7 cellular contexts compared by ENCODE assay signal in genomic region chr2:240136671-240137292, GRCh38. TPM values are rescaled to one million over a fixed set of nuclear protein-coding genes. Genes with fewer than 3 reads are reported as not detected.
DNase-seq lines count a peak whose midpoint lies in the region; ATAC-seq lines count a peak whose summit lies in the region.

No MANE protein-coding gene starts in this region.

- DNase-seq in activated naive CD4-positive, alpha-beta T cell treated with anti-CD3 and anti-CD28 coated beads, Interleukin-2, amount 50 U/mL, for 72 hours (ENCODE audit: low spot score in 2 of 2) = no peak
- DNase-seq in stimulated activated CD4-positive, alpha-beta T cell treated with anti-CD3 and anti-CD28 coated beads, Interleukin-4, amount 100 ng/mL, for 24 hours = peak; percentile 26
- DNase-seq in HPDE6-E6E7 (ENCODE audit: extremely low spot score) = no peak
- no peak for DNase-seq in G401 (ENCODE audit: low spot score)

- peak overlapping the region; percentile 11 to 88 for H3K27ac Mint-ChIP-seq in activated naive CD4-positive, alpha-beta T cell treated with anti-CD3 and anti-CD28 coated beads, Interleukin-2, amount 50 U/mL, for 72 hours

- ATAC-seq in GM19372 (IDR thresholded peaks at IDR 0.05; ENCODE audit: low read depth, unreplicated experiment) (peak; percentile 19), HG03196 (IDR thresholded peaks at IDR 0.05; ENCODE audit: unreplicated experiment) (peak; percentile 7)
- ATAC-seq in activated naive CD4-positive, alpha-beta T cell treated with anti-CD3 and anti-CD28 coated beads, Interleukin-2, amount 50 U/mL, for 72 hours = peak; percentile 18 to 50

- H3K36me3 Mint-ChIP-seq in activated naive CD4-positive, alpha-beta T cell treated with anti-CD3 and anti-CD28 coated beads, Interleukin-2, amount 50 U/mL, for 72 hours = peaks cover 7 to 25% of the 10 kb centered on the region in 2 donors

- H3K9me3 Mint-ChIP-seq in activated naive CD4-positive, alpha-beta T cell treated with anti-CD3 and anti-CD28 coated beads, Interleukin-2, amount 50 U/mL, for 72 hours = no peaks in the 10 kb centered on the region

- H3K4me3 ChIP-seq in iPS-11a (ENCODE audit: low read depth, low read length) = peak overlapping the region; percentile 89

- in situ Hi-C loops in G401 (cut with HindIII; ENCODE audit: low sequenced_read_pairs) = no loop called here

RNA-seq across cellular contexts. Expression of gene COPS9, which starts 0.7 kb away (rescaled TPM):
- 10 to 100 TPM; 92.9 to 97.6 TPM for total RNA-seq in activated naive CD4-positive, alpha-beta T cell treated with anti-CD3 and anti-CD28 coated beads, Interleukin-2, amount 50 U/mL, for 72 hours
- total RNA-seq in G401 (2014; rRNA removed; shearing (Covaris generic)) = 221 and 260 TPM in 2 replicates

RNA-seq across cellular contexts. Expression of gene OTOS, which starts 3.7 kb away (rescaled TPM):
- total RNA-seq in activated naive CD4-positive, alpha-beta T cell treated with anti-CD3 and anti-CD28 coated beads, Interleukin-2, amount 50 U/mL, for 72 hours = not detected
- total RNA-seq in G401 (2014; rRNA removed; shearing (Covaris generic)) = not detected in 2 replicates
